24 cellular contexts compared by ENCODE assay signal in genomic region chr6:51015394-51015793, GRCh38.
"Had no signal": no experiment of that assay in that cellular context is flagged by ENCODE, and none has a peak within 500 bp of the region (broad histone marks: within the 10 kb centered on the region; RNA-seq: fewer than 3 reads in every experiment).

No MANE protein-coding gene starts in this region.

- H3K27ac Mint-ChIP-seq: dendritic cell treated with granulocyte-macrophage colony-stimulating factor and Interleukin-4, amounts not matched to agents 40 ng/mL and 50 ng/mL, for 4 days; effector memory CD8-positive, alpha-beta T cell; endodermal cell; memory B cell; naive thymus-derived CD4-positive, alpha-beta T cell; natural killer cell had no signal

- DNase-seq: cortex of kidney; effector CD8-positive, alpha-beta T cell; effector memory CD8-positive, alpha-beta T cell; endodermal cell; erythroblast; esophagus squamous epithelium; foreskin fibroblast; foreskin melanocyte; gastrocnemius medialis; glutamatergic neuron; head of caudate nucleus; heart right ventricle; hippocampal formation; left cardiac atrium; left lung; left ventricle myocardium superior; lower lobe of right lung; mesendoderm; midbrain; naive thymus-derived CD4-positive, alpha-beta T cell; natural killer cell had no signal

- H3K4me1 ChIP-seq: esophagus squamous epithelium, gastrocnemius medialis, heart right ventricle, left lung, lower lobe of right lung had no signal

- ATAC-seq: effector memory CD8-positive, alpha-beta T cell; esophagus mucosa; gastrocnemius medialis; heart right ventricle; left cardiac atrium; left lung; left ventricle myocardium superior; lower lobe of right lung; naive thymus-derived CD4-positive, alpha-beta T cell; natural killer cell had no signal

- H3K36me3 ChIP-seq: esophagus squamous epithelium, gastrocnemius medialis, heart right ventricle, left lung, lower lobe of right lung had no signal

- H3K4me1 Mint-ChIP-seq: memory B cell; naive thymus-derived CD4-positive, alpha-beta T cell; natural killer cell had no signal

- H3K4me3 Mint-ChIP-seq: dendritic cell treated with granulocyte-macrophage colony-stimulating factor and Interleukin-4, amounts not matched to agents 40 ng/mL and 50 ng/mL, for 4 days; effector memory CD8-positive, alpha-beta T cell; endodermal cell; memory B cell; naive thymus-derived CD4-positive, alpha-beta T cell; natural killer cell had no signal

- H3K9me3 ChIP-seq: esophagus squamous epithelium, gastrocnemius medialis, left lung, lower lobe of right lung had no signal

- H3K4me3 ChIP-seq: esophagus squamous epithelium, gastrocnemius medialis, heart right ventricle, left lung, lower lobe of right lung had no signal

- H3K27me3 ChIP-seq: esophagus squamous epithelium, gastrocnemius medialis, heart right ventricle, left lung had no signal

- H3K9me3 Mint-ChIP-seq: dendritic cell treated with granulocyte-macrophage colony-stimulating factor and Interleukin-4, amounts not matched to agents 40 ng/mL and 50 ng/mL, for 4 days; effector memory CD8-positive, alpha-beta T cell; endodermal cell had no signal

- H3K27me3 Mint-ChIP-seq: effector memory CD8-positive, alpha-beta T cell; memory B cell; naive thymus-derived CD4-positive, alpha-beta T cell had no signal

- H3K36me3 Mint-ChIP-seq: memory B cell; naive thymus-derived CD4-positive, alpha-beta T cell; natural killer cell had no signal
